8 cellular contexts compared by ENCODE assay signal in the genomic region with DNA sequence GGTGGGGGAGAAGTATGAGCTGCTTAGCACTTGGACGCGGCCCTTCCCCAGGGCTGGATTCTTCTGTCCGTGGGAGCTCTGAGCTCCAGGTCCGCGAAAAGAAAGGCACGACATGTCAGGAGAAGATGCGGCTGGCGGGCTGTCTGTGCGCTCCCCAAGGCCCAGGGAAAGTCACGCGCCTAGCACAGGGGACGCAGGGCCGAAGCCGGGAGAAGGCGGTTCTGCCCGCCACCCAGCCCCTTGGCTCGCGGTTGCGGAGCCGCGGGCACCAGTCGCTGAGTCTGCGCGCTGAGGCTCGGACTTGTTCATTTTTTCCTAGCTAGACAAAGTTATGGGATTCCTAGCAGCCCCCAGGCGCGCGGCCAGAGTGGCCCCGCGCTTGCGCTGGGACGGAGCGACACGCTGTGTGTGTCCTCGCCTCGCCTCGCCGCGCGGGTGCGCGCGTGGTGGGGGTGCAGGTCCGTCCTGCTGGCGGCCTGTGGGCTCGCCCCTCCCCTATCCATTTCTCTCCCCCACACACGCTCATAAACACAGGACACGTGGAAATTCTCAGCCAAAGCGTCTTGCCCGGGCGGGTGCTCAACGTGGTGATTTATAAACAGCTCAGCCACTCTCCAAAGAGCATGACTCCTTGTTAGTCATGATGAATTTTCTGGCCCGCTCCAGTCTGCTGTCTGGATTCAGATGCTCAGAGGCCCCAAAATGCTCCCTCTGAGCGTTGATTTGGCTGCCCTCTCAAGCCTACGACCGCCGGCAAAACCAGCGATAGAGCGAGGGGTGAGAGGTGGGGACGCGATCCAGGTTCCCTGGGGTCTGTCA. TPM values are rescaled to one million over a fixed set of nuclear protein-coding genes. Genes with fewer than 3 reads are reported as not detected.
A peak's percentile ranks its signal among the peaks of the same experiment; 100 is the strongest.
DNase-seq lines count a peak whose midpoint lies in the region; ATAC-seq, FAIRE-seq and TF ChIP-seq lines count a peak whose summit lies in the region.

No MANE protein-coding gene starts in this region.

- no peak overlapping the region for H3K27ac ChIP-seq in CD4-positive, alpha-beta T cell (ENCODE audit: low read depth, low read length)
- H3K27ac ChIP-seq in HUES48 (ENCODE audit: low read depth, low read length) (no peak overlapping the region), small intestine (ENCODE audit: low read depth in 1 of 2, low read length in 1 of 2) (no peak overlapping the region)

- POLR2A ChIA-PET in CD4-positive, alpha-beta T cell (lab: Charles Lee): no interaction called here

- FAIRE-seq in small intestine (lab: Jason Lieb, UNC): no peak

- no peaks in the 10 kb centered on the region for H3K9me3 ChIP-seq in CD4-positive, alpha-beta T cell (ENCODE audit: control insufficient read depth, low read length)
- H3K9me3 ChIP-seq in HUES48 (ENCODE audit: control insufficient read depth, insufficient read depth, low read length): no peaks in the 10 kb centered on the region
- H3K9me3 ChIP-seq in small intestine (ENCODE audit: control insufficient read depth, low read depth): no peaks in the 10 kb centered on the region

- ATAC-seq in CD4-positive, alpha-beta T cell (ENCODE audit: poor library complexity): no peak
- ATAC-seq in stimulated activated effector memory CD8-positive, alpha-beta T cell treated with anti-CD3 and anti-CD28 coated beads, Interleukin-12 subunit alpha, Interleukin-12 subunit beta, amount 100 ng/mL, for 72 hours: peak; percentile 20
- ATAC-seq in HG03139 (IDR thresholded peaks at IDR 0.05; ENCODE audit: unreplicated experiment): no peak

- no peaks in the 10 kb centered on the region for H3K36me3 ChIP-seq in HUES48 (ENCODE audit: control insufficient read depth, insufficient read depth, low read length)
- no peaks in the 10 kb centered on the region for H3K36me3 ChIP-seq in small intestine (ENCODE audit: control insufficient read depth in 2 of 2, insufficient read depth in 2 of 2, low read length in 2 of 2)

- H3K4me3 ChIP-seq in HUES48 (ENCODE audit: low read depth, low read length) (peak overlapping the region; percentile 57), astrocyte of the cerebellum (ENCODE audit: low read depth, low read length) (peak overlapping the region; percentile 59), small intestine (ENCODE audit: low read depth in 1 of 2, low read length in 2 of 2) (no peak overlapping the region)

- intact Hi-C loops in CD4-positive, alpha-beta T cell (cut with DNase I, micrococcal nuclease): loop anchor here in 1 of 2 experiments (5.0 kb wide), 1 partner anchor 1625 kb away; no protein-coding TSS in a partner anchor

- peaks cover 91% of the 10 kb centered on the region for H3K27me3 Mint-ChIP-seq in CD4-positive, alpha-beta T cell
- peaks cover 27 to 47% (median 45%) of the 10 kb centered on the region in 3 donors for H3K27me3 Mint-ChIP-seq in immature natural killer cell (ENCODE audit: low read depth in 3 of 3)

- 2 to 3% (median 3%) methylated on average over 59 to 61 of the region's 61 CpGs for WGBS in small intestine, 3 donors

- H3K27me3 ChIP-seq in CD4-positive, alpha-beta T cell (ENCODE audit: control insufficient read depth, insufficient read depth, low read length): peaks cover 86% of the 10 kb centered on the region
- peaks cover 96% of the 10 kb centered on the region for H3K27me3 ChIP-seq in HUES48 (ENCODE audit: control insufficient read depth, insufficient read depth, low read length)
- H3K27me3 ChIP-seq in small intestine (ENCODE audit: control insufficient read depth in 2 of 2, insufficient read depth in 2 of 2, low read length in 2 of 2): peaks cover 15 to 54% of the 10 kb centered on the region in 2 donors

- no peak overlapping the region for H3K9ac ChIP-seq in HUES48 (ENCODE audit: low read depth, low read length)

- peaks cover 45% of the 10 kb centered on the region for H3K4me1 Mint-ChIP-seq in CD4-positive, alpha-beta T cell (ENCODE audit: low read depth)
- H3K4me1 Mint-ChIP-seq in immature natural killer cell: peaks cover 45 to 61% of the 10 kb centered on the region in 2 donors
- peaks cover 65% of the 10 kb centered on the region for H3K4me1 Mint-ChIP-seq in stimulated activated effector memory CD8-positive, alpha-beta T cell treated with anti-CD3 and anti-CD28 coated beads, Interleukin-12 subunit alpha, Interleukin-12 subunit beta, amount 100 ng/mL, for 72 hours

- H3K36me3 Mint-ChIP-seq in CD4-positive, alpha-beta T cell (ENCODE audit: low read depth): peaks cover 6% of the 10 kb centered on the region
- H3K36me3 Mint-ChIP-seq in immature natural killer cell: peaks cover 0 to 8% (median 0%) of the 10 kb centered on the region in 3 donors
- H3K36me3 Mint-ChIP-seq in stimulated activated effector memory CD8-positive, alpha-beta T cell treated with anti-CD3 and anti-CD28 coated beads, Interleukin-12 subunit alpha, Interleukin-12 subunit beta, amount 100 ng/mL, for 72 hours: peaks cover 6% of the 10 kb centered on the region

- H3K4me3 Mint-ChIP-seq in CD4-positive, alpha-beta T cell: peak overlapping the region; percentile 91
- peak overlapping the region; percentile 85 to 98 (median 92) for H3K4me3 Mint-ChIP-seq in immature natural killer cell
- H3K4me3 Mint-ChIP-seq in stimulated activated effector memory CD8-positive, alpha-beta T cell treated with anti-CD3 and anti-CD28 coated beads, Interleukin-12 subunit alpha, Interleukin-12 subunit beta, amount 100 ng/mL, for 72 hours: peak overlapping the region; percentile 91

- H3K9me3 Mint-ChIP-seq in CD4-positive, alpha-beta T cell: no peaks in the 10 kb centered on the region
- peaks cover 0 to 9% (median 0%) of the 10 kb centered on the region in 6 donors for H3K9me3 Mint-ChIP-seq in immature natural killer cell
- no peaks in the 10 kb centered on the region for H3K9me3 Mint-ChIP-seq in stimulated activated effector memory CD8-positive, alpha-beta T cell treated with anti-CD3 and anti-CD28 coated beads, Interleukin-12 subunit alpha, Interleukin-12 subunit beta, amount 100 ng/mL, for 72 hours

- H3K27ac Mint-ChIP-seq in CD4-positive, alpha-beta T cell: no peak overlapping the region
- peak overlapping the region in 1 of 6 donors; percentile 43 for H3K27ac Mint-ChIP-seq in immature natural killer cell
- peak overlapping the region; percentile 41 for H3K27ac Mint-ChIP-seq in stimulated activated effector memory CD8-positive, alpha-beta T cell treated with anti-CD3 and anti-CD28 coated beads, Interleukin-12 subunit alpha, Interleukin-12 subunit beta, amount 100 ng/mL, for 72 hours

- no peak for TF ChIP-seq CTCF in CD4-positive, alpha-beta T cell (IDR thresholded peaks at IDR 0.05)
- TF ChIP-seq CTCF in astrocyte of the cerebellum (IDR thresholded peaks at IDR 0.05; ENCODE audit: low read depth, low read length, missing control alignments): no peak

- DNase-seq in CD4-positive, alpha-beta T cell: no peak
- no peak for DNase-seq in astrocyte of the cerebellum (ENCODE audit: low read depth)
- DNase-seq in immature natural killer cell: no peak
- DNase-seq in stimulated activated effector memory CD8-positive, alpha-beta T cell treated with anti-CD3 and anti-CD28 coated beads, Interleukin-12 subunit alpha, Interleukin-12 subunit beta, amount 100 ng/mL, for 72 hours (ENCODE audit: low spot score in 2 of 2): no peak
- no peak for DNase-seq in small intestine
- no peak for DNase-seq in NCI-H2196 treated with DMSO at 0.1 percent for 48 hours (lab: John Stamatoyannopoulos, UW; ENCODE audit: unreplicated experiment)

- in situ Hi-C loops in astrocyte of the cerebellum (cut with HindIII; ENCODE audit: low sequenced_read_pairs): no loop called here

- H3K4me1 ChIP-seq in HUES48 (ENCODE audit: control insufficient read depth, insufficient read depth, low read length) (peaks cover 50% of the 10 kb centered on the region), small intestine (ENCODE audit: control insufficient read depth in 2 of 2, insufficient read depth in 1 of 2, low read depth in 1 of 2, low read length in 1 of 2) (peaks cover 0 to 3% of the 10 kb centered on the region in 2 donors)

- CTCF ChIA-PET in CD4-positive, alpha-beta T cell (lab: Charles Lee): no interaction called here

RNA-seq across cellular contexts. Expression of gene POU3F2, which starts 1.9 kb away (rescaled TPM):
- total RNA-seq in CD4-positive, alpha-beta T cell: not detected
- not detected for polyA plus RNA-seq in immature natural killer cell
- not detected for polyA plus RNA-seq in small intestine

Comparison
In these comparisons a context has a peak if more than half of its experiments do, and no peak if none do; other contexts are left out.
1. H3K4me3 ChIP-seq: peak in HUES48 (single experiment) and astrocyte of the cerebellum (single experiment); none in small intestine (0 of 2).
2. Peak in every context shown above with its lines, with median percentiles within 50 percentile points of each other: H3K4me3 Mint-ChIP-seq.